12 cellular contexts compared by ENCODE assay signal in genomic region chr22:28710889-28711285, GRCh38. TPM values are rescaled to one million over a fixed set of nuclear protein-coding genes. Genes with fewer than 3 reads are reported as not detected.
DNase-seq lines count a peak whose midpoint lies in the region; ATAC-seq and TF ChIP-seq lines count a peak whose summit lies in the region.
"Had no signal": no experiment of that assay in that cellular context is flagged by ENCODE, and none has a peak within 500 bp of the region (broad histone marks: within the 10 kb centered on the region; RNA-seq: fewer than 3 reads in every experiment).

No MANE protein-coding gene starts in this region.

- no peak overlapping the region for H3K9ac ChIP-seq in duodenal mucosa (ENCODE audit: low read depth in 1 of 2, low read length in 2 of 2)
- H3K9ac ChIP-seq in mucosa of rectum (ENCODE audit: low read depth in 1 of 2, low read length in 2 of 2), result no peak overlapping the region

- DNase-seq in right cardiac atrium (no peak), Right ventricle myocardium inferior (ENCODE audit: missing footprints) (no peak), uterus (no peak), globus pallidus (ENCODE audit: low spot score) (no peak), NCI-H748 treated with DMSO at 0.1 percent for 48 hours (lab: John Stamatoyannopoulos, UW) (no peak)
- DNase-seq: activated CD8-positive, alpha-beta T cell treated with anti-CD3 and anti-CD28 coated beads for 36 hours; activated naive CD4-positive, alpha-beta T cell treated with Interleukin-2 at 50 U/mL for 16 hours; Kasumi-1; mucosa of descending colon had no signal

- no peak overlapping the region for H3K27ac ChIP-seq in right cardiac atrium (ENCODE audit: low read length)
- peak overlapping the region; percentile 30 for H3K27ac ChIP-seq in duodenal mucosa (ENCODE audit: low read depth, low read length)
- peak overlapping the region; percentile 13 to 24 for H3K27ac ChIP-seq in mucosa of rectum (ENCODE audit: low read depth in 2 of 2, low read length in 2 of 2)
- peak overlapping the region; percentile 79 to 84 for H3K27ac ChIP-seq in uterus

- H3K9me3 ChIP-seq in right cardiac atrium (ENCODE audit: control insufficient read depth, low read length), result no peaks in the 10 kb centered on the region
- H3K9me3 ChIP-seq in duodenal mucosa (ENCODE audit: control insufficient read depth in 1 of 2, low read length in 2 of 2), result no peaks in the 10 kb centered on the region
- H3K9me3 ChIP-seq in mucosa of rectum (ENCODE audit: control insufficient read depth in 2 of 2, low read length in 2 of 2), result no peaks in the 10 kb centered on the region
- H3K9me3 ChIP-seq in uterus, result no peaks in the 10 kb centered on the region
- H3K9me3 ChIP-seq: mucosa of descending colon had no signal

- H3K27me3 ChIP-seq in right cardiac atrium (ENCODE audit: control insufficient read depth, insufficient read depth) (no peaks in the 10 kb centered on the region), duodenal mucosa (ENCODE audit: control insufficient read depth in 1 of 2, insufficient read depth in 2 of 2, low read length in 2 of 2) (no peaks in the 10 kb centered on the region), mucosa of rectum (ENCODE audit: control insufficient read depth in 2 of 2, insufficient read depth in 2 of 2, low read length in 2 of 2) (no peaks in the 10 kb centered on the region), uterus (no peaks in the 10 kb centered on the region)

- H3K4me1 ChIP-seq in right cardiac atrium (ENCODE audit: control insufficient read depth, insufficient read depth, low read length) (no peaks in the 10 kb centered on the region), duodenal mucosa (ENCODE audit: control insufficient read depth in 1 of 2, insufficient read depth in 2 of 2, low read length in 2 of 2) (no peaks in the 10 kb centered on the region), mucosa of rectum (ENCODE audit: control insufficient read depth in 2 of 2, insufficient read depth in 2 of 2, low read length in 2 of 2) (no peaks in the 10 kb centered on the region), uterus (no peaks in the 10 kb centered on the region)

- peaks cover 4 to 12% of the 10 kb centered on the region in 2 donors for H3K36me3 ChIP-seq in duodenal mucosa (ENCODE audit: control insufficient read depth in 1 of 2, insufficient read depth in 2 of 2, low read length in 2 of 2)
- no peaks in the 10 kb centered on the region for H3K36me3 ChIP-seq in mucosa of rectum (ENCODE audit: control insufficient read depth in 2 of 2, insufficient read depth in 2 of 2, low read length in 2 of 2)
- H3K36me3 ChIP-seq in uterus, result no peaks in the 10 kb centered on the region

- intact Hi-C loops in right cardiac atrium (cut with DNase I), result no loop called here
- intact Hi-C loops in Right ventricle myocardium inferior (cut with DNase I), result no loop called here
- intact Hi-C loops in uterus (cut with DNase I; ENCODE audit: low total_unique reads), result no loop called here

- no peak for TF ChIP-seq POLR2A in uterus (IDR thresholded peaks at IDR 0.05)

- no peak for TF ChIP-seq CTCF in uterus (IDR thresholded peaks at IDR 0.05)

- ATAC-seq in right cardiac atrium (no peak), Right ventricle myocardium inferior (no peak), GM21825 (IDR thresholded peaks at IDR 0.05; ENCODE audit: unreplicated experiment) (no peak)
- ATAC-seq: activated CD8-positive, alpha-beta T cell treated with anti-CD3 and anti-CD28 coated beads for 36 hours; mucosa of descending colon had no signal

- H3K4me3 ChIP-seq in right cardiac atrium (ENCODE audit: low read length) (peak overlapping the region; percentile 8), duodenal mucosa (ENCODE audit: low read depth in 1 of 2, low read length in 2 of 2) (no peak overlapping the region), mucosa of rectum (ENCODE audit: low read length in 2 of 2) (no peak overlapping the region), uterus (no peak overlapping the region)
- H3K4me3 ChIP-seq: mucosa of descending colon had no signal

RNA-seq across cellular contexts. Expression of gene CHEK2, which starts 30.7 kb away (rescaled TPM):
- total RNA-seq in right cardiac atrium, result 10 to 100 TPM in 1 of 4 donors, 1 to 10 TPM in 3; 2.3 to 12.6 (median 4.5) TPM
- polyA plus RNA-seq in right cardiac atrium, result 4.1 TPM
- total RNA-seq in Right ventricle myocardium inferior, result 1.9 TPM
- 10 to 100 TPM in 1 of 4 donors, 1 to 10 TPM in 1, under 1 TPM in 1, not detected in 1; 0.26 to 14.5 (median 8.4) TPM for total RNA-seq in uterus

RNA-seq across cellular contexts. Expression of gene HSCB, which starts 31.0 kb away (rescaled TPM):
- total RNA-seq in right cardiac atrium (10 to 100 TPM in 1 of 4 donors, 1 to 10 TPM in 3; 7.5 to 11.0 (median 9.0) TPM), Right ventricle myocardium inferior (9.6 TPM), uterus (10 to 100 TPM; 13.6 to 52.4 (median 15.9) TPM)
- polyA plus RNA-seq in right cardiac atrium, result 16.3 TPM

RNA-seq across cellular contexts. Expression of gene TTC28, which starts 31.2 kb away (rescaled TPM):
- total RNA-seq in right cardiac atrium (10 to 100 TPM; 18.7 to 21.1 (median 19.0) TPM), Right ventricle myocardium inferior (10.4 TPM), uterus (100 to 1,000 TPM in 2 of 4 donors, 10 to 100 TPM in 2; 43.8 to 130 (median 92.0) TPM)
- polyA plus RNA-seq in right cardiac atrium, result 5.7 TPM
